ENCODE assay signal across 12 cellular contexts in genomic region chr14:74609721-74610120, GRCh38. TPM values are rescaled to one million over a fixed set of nuclear protein-coding genes. Genes with fewer than 3 reads are reported as not detected.
A peak's percentile ranks its signal among the peaks of the same experiment; 100 is the strongest.
DNase-seq lines count a peak whose midpoint lies in the region; TF ChIP-seq lines count a peak whose summit lies in the region.
"Had no signal": no experiment of that assay in that cellular context is flagged by ENCODE, and none has a peak within 500 bp of the region (broad histone marks: within the 10 kb centered on the region; RNA-seq: fewer than 3 reads in every experiment).

No MANE protein-coding gene starts in this region.

- H3K4me1 ChIP-seq in skeletal muscle tissue (ENCODE audit: control insufficient read depth in 3 of 3, insufficient read depth in 3 of 3, low read length in 3 of 3) = peaks cover 12 to 23% (median 16%) of the 10 kb centered on the region in 3 donors

- TF ChIP-seq CTCF in epithelial cell of esophagus (IDR thresholded peaks at IDR 0.05; ENCODE audit: insufficient read depth, low read depth, low read length, missing control alignments) = no peak

- H3K4me3 ChIP-seq in epithelial cell of esophagus (ENCODE audit: low read length) (no peak overlapping the region), skeletal muscle tissue (ENCODE audit: low read length in 3 of 3) (peak overlapping the region; percentile 32 to 79 (median 54))
- H3K4me3 ChIP-seq: SJSA1 had no signal

- no peaks in the 10 kb centered on the region for H3K9me3 ChIP-seq in skeletal muscle tissue (ENCODE audit: control insufficient read depth in 3 of 3, low read length in 3 of 3)
- H3K9me3 ChIP-seq: SJSA1 had no signal

- H3K27me3 ChIP-seq in skeletal muscle tissue (ENCODE audit: control insufficient read depth in 3 of 3, insufficient read depth in 3 of 3, low read length in 3 of 3) = peaks cover 2 to 37% (median 14%) of the 10 kb centered on the region in 3 donors

- no peak overlapping the region for H3K27ac ChIP-seq in skeletal muscle tissue (ENCODE audit: low read depth, low read length)
- H3K27ac ChIP-seq: SJSA1 had no signal

- H3K9ac ChIP-seq in skeletal muscle tissue (ENCODE audit: low read depth in 1 of 3, low read length in 3 of 3) = no peak overlapping the region

- DNase-seq in NCI-H82 (lab: John Stamatoyannopoulos, UW) (peak; percentile 57), NCI-H82 treated with DMSO at 0.1 percent for 48 hours (lab: John Stamatoyannopoulos, UW; ENCODE audit: unreplicated experiment) (no peak), RKO (ENCODE audit: low spot score) (peak; percentile 71), epithelial cell of esophagus (ENCODE audit: low read depth) (peak; percentile 46), T-helper 9 cell (no peak), NCI-H2196 treated with DMSO at 0.1 percent for 48 hours (lab: John Stamatoyannopoulos, UW; ENCODE audit: unreplicated experiment) (no peak)
- no peak for DNase-seq in activated naive CD4-positive, alpha-beta T cell treated with Interleukin-2 at 50 U/mL for 16 hours
- DNase-seq: activated CD8-positive, alpha-beta memory T cell treated with anti-CD3 and anti-CD28 coated beads for 24 hours; central memory CD4-positive, alpha-beta T cell; mesendoderm had no signal

- no peaks in the 10 kb centered on the region for H3K36me3 ChIP-seq in skeletal muscle tissue (ENCODE audit: control insufficient read depth in 3 of 3, insufficient read depth in 3 of 3, low read length in 3 of 3)
- H3K36me3 ChIP-seq: SJSA1 had no signal

RNA-seq across cellular contexts. Expression of gene LTBP2, which starts 2.3 kb away (rescaled TPM):
- 12.0 TPM for total RNA-seq in skeletal muscle tissue

Comparison
In these comparisons a context has a peak if more than half of its experiments do, and no peak if none do; other contexts are left out.
1. DNase-seq: peak in NCI-H82 (single experiment), RKO (single experiment) and epithelial cell of esophagus (single experiment); none in NCI-H82 treated with DMSO at 0.1 percent for 48 hours (single experiment), T-helper 9 cell (single experiment), NCI-H2196 treated with DMSO at 0.1 percent for 48 hours (single experiment) and activated naive CD4-positive, alpha-beta T cell treated with Interleukin-2 at 50 U/mL for 16 hours (single experiment).